Comparison of ENCODE assay signal across 15 cellular contexts in the genomic region with DNA sequence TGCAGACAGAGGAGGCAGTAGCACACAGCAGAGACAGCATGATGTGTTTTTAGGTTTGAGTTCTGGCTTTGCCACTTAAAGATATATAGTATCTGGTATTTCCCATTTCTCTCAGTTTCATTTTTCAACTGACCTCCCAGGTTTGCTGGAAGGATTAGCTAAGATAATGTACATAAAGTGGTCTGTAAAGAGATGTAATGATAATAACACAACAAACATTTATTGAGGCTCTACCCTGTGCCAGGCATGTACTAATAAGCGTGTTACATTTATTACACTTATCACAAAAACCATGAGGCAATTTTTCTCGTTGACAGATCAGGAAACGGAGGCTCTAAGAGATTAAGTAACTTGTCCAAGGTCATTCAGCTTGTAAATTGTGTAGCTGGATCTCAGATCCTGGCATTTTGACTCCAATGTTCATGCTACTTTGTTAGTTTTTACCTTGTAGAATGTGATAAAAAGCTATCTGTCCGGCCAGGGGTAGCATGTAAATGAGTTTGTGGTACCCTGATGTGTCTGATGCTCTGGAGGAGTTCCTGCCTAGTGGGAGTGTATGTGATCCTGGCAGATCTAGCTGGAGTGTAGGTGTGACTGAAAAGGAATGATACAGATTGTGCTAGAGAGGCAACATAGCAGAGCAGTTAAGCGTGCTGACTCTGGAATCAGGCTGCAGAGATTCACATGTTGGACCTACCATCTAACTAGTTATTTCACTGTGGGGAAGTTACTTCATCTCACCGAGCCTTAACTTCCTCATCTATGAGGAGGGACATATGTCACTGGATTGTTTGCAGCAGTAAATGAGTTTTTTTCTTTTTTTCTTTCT.
DNase-seq lines count a peak whose midpoint lies in the region; ATAC-seq, FAIRE-seq and TF ChIP-seq lines count a peak whose summit lies in the region.
"Had no signal": no experiment of that assay in that cellular context is flagged by ENCODE, and none has a peak within 500 bp of the region (broad histone marks: within the 10 kb centered on the region; RNA-seq: fewer than 3 reads in every experiment).

No MANE protein-coding gene starts in this region.

- intact Hi-C loops in Right ventricle myocardium inferior (cut with DNase I): no loop called here
- intact Hi-C loops in cardiac septum (cut with DNase I): no loop called here
- intact Hi-C loops in HepG2 (cut with micrococcal nuclease; ENCODE audit: unreplicated experiment): no loop called here

- TF ChIP-seq POLR2A in HepG2 (IDR thresholded peaks at IDR 0.05; ENCODE audit: insufficient read depth in 1 of 2, low read depth in 2 of 2, low read length in 2 of 2) (no peak), upper lobe of left lung (IDR thresholded peaks at IDR 0.05) (no peak)

- H3K27me3 ChIP-seq in HepG2 (ENCODE audit: control insufficient read depth in 1 of 2, insufficient read depth in 2 of 2, low read length in 2 of 2) (no peaks in the 10 kb centered on the region), upper lobe of left lung (no peaks in the 10 kb centered on the region)
- H3K27me3 ChIP-seq: tibial artery had no signal

- H2AFZ ChIP-seq in HepG2 (ENCODE audit: low read length): no peak overlapping the region

- no peaks in the 10 kb centered on the region for H3K27me3 Mint-ChIP-seq in activated naive CD8-positive, alpha-beta T cell treated with anti-CD3 and anti-CD28 coated beads, Interleukin-2, amount 50 U/mL, for 24 hours

- 72% methylated on average over 6 of the region's 6 CpGs for WGBS in HepG2 (ENCODE audit: low lambda C conversion rate)
- WGBS in upper lobe of left lung, 2 donors: 44 to 48% methylated on average over 6 of the region's 6 CpGs

- no TSS peak for BruUV-seq in HepG2 (replicated peaks; lab: Mats Ljungman, UMichigan)

- H3K9me3 Mint-ChIP-seq in activated naive CD8-positive, alpha-beta T cell treated with anti-CD3 and anti-CD28 coated beads, Interleukin-2, amount 50 U/mL, for 24 hours: no peaks in the 10 kb centered on the region
- H3K9me3 Mint-ChIP-seq: activated T-cell treated with anti-CD3 and anti-CD28 coated beads, Interleukin-2, amount 50 U/mL, for 4 hours had no signal

- H3K36me3 Mint-ChIP-seq in activated naive CD8-positive, alpha-beta T cell treated with anti-CD3 and anti-CD28 coated beads, Interleukin-2, amount 50 U/mL, for 24 hours (ENCODE audit: low read depth): peaks cover 43% of the 10 kb centered on the region

- H3K4me1 ChIP-seq in HepG2 (ENCODE audit: insufficient read depth, low read length) (peaks cover 38% of the 10 kb centered on the region), upper lobe of left lung (peaks cover 9 to 29% (median 23%) of the 10 kb centered on the region in 4 donors)

- H3K4me2 ChIP-seq in HepG2 (ENCODE audit: low read depth, low read length): no peak overlapping the region

- H3K4me3 ChIP-seq in choroid plexus epithelial cell (ENCODE audit: low read depth, low read length) (no peak overlapping the region), HepG2 (replicated peaks in 1 of 3; ENCODE audit: insufficient read depth in 1 of 3, low read depth in 2 of 3, low read length in 3 of 3) (no peak overlapping the region), upper lobe of left lung (no peak overlapping the region)
- H3K4me3 ChIP-seq: tibial artery had no signal

- ATAC-seq in Right ventricle myocardium inferior (peak; percentile 57), HepG2 (no peak), upper lobe of left lung (ENCODE audit: low FRiP score in 2 of 2) (peak; percentile 51 to 80), HG03432 (IDR thresholded peaks at IDR 0.05; ENCODE audit: unreplicated experiment) (no peak)
- no peak for ATAC-seq in activated naive CD8-positive, alpha-beta T cell treated with anti-CD3 and anti-CD28 coated beads, Interleukin-2, amount 50 U/mL, for 24 hours
- ATAC-seq: activated T-cell treated with anti-CD3 and anti-CD28 coated beads, Interleukin-2, amount 50 U/mL, for 4 hours had no signal

- no peak overlapping the region for H3K9ac ChIP-seq in HepG2 (ENCODE audit: insufficient read depth, low read depth, low read length)

- H3K4me1 Mint-ChIP-seq in activated naive CD8-positive, alpha-beta T cell treated with anti-CD3 and anti-CD28 coated beads, Interleukin-2, amount 50 U/mL, for 24 hours: peaks cover 7% of the 10 kb centered on the region

- H4K20me1 ChIP-seq in HepG2 (ENCODE audit: insufficient read depth, low read length): no peaks in the 10 kb centered on the region

- peak; percentile 45 for TF ChIP-seq CTCF in choroid plexus epithelial cell (conservative IDR thresholded peaks at IDR 0.05; ENCODE audit: low read depth, low read length)
- TF ChIP-seq CTCF in HepG2 (CRISPR knock-in tag; IDR thresholded peaks at IDR 0.05): no peak
- TF ChIP-seq CTCF in upper lobe of left lung (IDR thresholded peaks at IDR 0.05): peak in 1 of 6 experiments; percentile 7

- H3K9me3 ChIP-seq in HepG2 (ENCODE audit: low read length): no peaks in the 10 kb centered on the region
- H3K9me3 ChIP-seq in upper lobe of left lung: no peaks in the 10 kb centered on the region
- H3K9me3 ChIP-seq: tibial artery had no signal

- H3K36me3 ChIP-seq in HepG2 (replicated peaks in 1 of 2; ENCODE audit: control insufficient read depth in 1 of 2, insufficient read depth in 2 of 2, low read length in 2 of 2) (peaks cover 0 to 1% of the 10 kb centered on the region in 2 experiments; a peak in 2 of 5 replicates), upper lobe of left lung (peaks cover 2 to 67% (median 21%) of the 10 kb centered on the region in 4 donors)

- in situ Hi-C loops in HepG2 (cut with HindIII; ENCODE audit: extremely low pct_ligation_motif_present, low pct_unique_long_range_greater_than_20kb): no loop called here

- no peak overlapping the region for H3K4me3 Mint-ChIP-seq in activated naive CD8-positive, alpha-beta T cell treated with anti-CD3 and anti-CD28 coated beads, Interleukin-2, amount 50 U/mL, for 24 hours
- H3K4me3 Mint-ChIP-seq: activated T-cell treated with anti-CD3 and anti-CD28 coated beads, Interleukin-2, amount 50 U/mL, for 4 hours had no signal

- TF ChIP-seq RAD21 in HepG2 (CRISPR knock-in tag; IDR thresholded peaks at IDR 0.05): no peak

- FAIRE-seq in HepG2 (lab: Jason Lieb, UNC): peak; percentile 56
- FAIRE-seq: astrocyte, endometrium, H1 had no signal

- POLR2A ChIA-PET in HepG2 (lab: Yijun Ruan, JAX): interaction anchor here (1.0 kb wide), 1 partner anchor 26 kb away, joined by 4 read pairs; no protein-coding TSS in a partner anchor

- H3K27ac Mint-ChIP-seq in activated naive CD8-positive, alpha-beta T cell treated with anti-CD3 and anti-CD28 coated beads, Interleukin-2, amount 50 U/mL, for 24 hours: no peak overlapping the region

- CTCF ChIA-PET in HepG2 (lab: Yijun Ruan, JAX; ENCODE audit: low intra/inter-chr PET ratio, low total read pairs): no interaction called here

- H3K27ac ChIP-seq in HepG2 (ENCODE audit: extremely low read length, insufficient read depth, low read length): peak overlapping the region; percentile 14
- H3K27ac ChIP-seq in upper lobe of left lung: peak overlapping the region in 1 of 4 donors; percentile 13
- H3K27ac ChIP-seq: tibial artery had no signal

- H3K79me2 ChIP-seq in HepG2 (ENCODE audit: insufficient read depth, low read length): no peaks in the 10 kb centered on the region

- DNase-seq in Right ventricle myocardium inferior (ENCODE audit: missing footprints) (no peak), cardiac septum (ENCODE audit: low spot score) (no peak), choroid plexus epithelial cell (ENCODE audit: low read depth) (peak; percentile 42), HepG2 (ENCODE audit: low spot score) (no peak), upper lobe of left lung (no peak), cerebellar nuclear complex (lab: John Stamatoyannopoulos, UW) (no peak)
- no peak for DNase-seq in activated naive CD8-positive, alpha-beta T cell treated with anti-CD3 and anti-CD28 coated beads, Interleukin-2, amount 50 U/mL, for 24 hours
- DNase-seq: 8988T; activated T-cell treated with anti-CD3 and anti-CD28 coated beads, Interleukin-2, amount 50 U/mL, for 4 hours; IMR-90; tibial artery had no signal

- TF ChIP-seq EP300 in HepG2 (IDR thresholded peaks at IDR 0.05; ENCODE audit: low read depth in 2 of 2, low read length in 2 of 2) (no peak), HepG2 (CRISPR knock-in tag; IDR thresholded peaks at IDR 0.05; ENCODE audit: borderline replicate concordance) (no peak), upper lobe of left lung (IDR thresholded peaks at IDR 0.05) (peak in 1 of 4 donors; percentile 14)

TF ChIP-seq in HepG2, 621 proteins besides CTCF, POLR2A, EP300 and RAD21:
- TF ChIP-seq CBX5 (CRISPR knock-in tag; IDR thresholded peaks at IDR 0.05; ENCODE audit: borderline replicate concordance): no peak
- TF ChIP-seq ZNF10 (CRISPR knock-in tag; IDR thresholded peaks at IDR 0.05; ENCODE audit: borderline replicate concordance, low read depth): no peak
- TF ChIP-seq STAG1 (CRISPR knock-in tag; IDR thresholded peaks at IDR 0.05): peak; percentile 30; the same call in 1 of the 2 replicates

Comparison
In these comparisons a context has a peak if more than half of its experiments do, and no peak if none do; other contexts are left out.
1. ATAC-seq: peak in Right ventricle myocardium inferior (single experiment) and upper lobe of left lung (2 of 2); none in HepG2 (single experiment), HG03432 (single experiment) and activated naive CD8-positive, alpha-beta T cell treated with anti-CD3 and anti-CD28 coated beads, Interleukin-2, amount 50 U/mL, for 24 hours (single experiment).